In genomic region chr3:46917257-46917656, GRCh38 we compare ENCODE assay signal across 19 cellular contexts. TPM values are rescaled to one million over a fixed set of nuclear protein-coding genes. Genes with fewer than 3 reads are reported as not detected.
DNase-seq lines count a peak whose midpoint lies in the region; FAIRE-seq and TF ChIP-seq lines count a peak whose summit lies in the region.
"Had no signal": no experiment of that assay in that cellular context is flagged by ENCODE, and none has a peak within 500 bp of the region (broad histone marks: within the 10 kb centered on the region; RNA-seq: fewer than 3 reads in every experiment).

No MANE protein-coding gene starts in this region.

- intact Hi-C loops in activated T-helper 1 cell treated with anti-CD3 and anti-CD28 coated beads, Interleukin-12 subunit alpha, Interleukin-12 subunit beta, Interleukin-2, Interleukin-4 antibody, amounts not matched to agents 30 ng/mL and 10 ng/mL and 1 ng/mL, durations not matched to agents 14 hours and 24 hours and 36 hours (cut with micrococcal nuclease) = no loop called here

- TF ChIP-seq POLR2A in GM12891 (IDR thresholded peaks at IDR 0.05; ENCODE audit: low read depth, low read length) = peak; percentile 32; the same call in 1 of the 2 replicates

- H3K4me1 ChIP-seq in endodermal cell (ENCODE audit: control insufficient read depth, insufficient read depth, low read length) = no peaks in the 10 kb centered on the region
- H3K4me1 ChIP-seq: HAP-1 had no signal

- H3K4me3 ChIP-seq in endodermal cell (ENCODE audit: low read length) = no peak overlapping the region
- H3K4me3 ChIP-seq: HAP-1 had no signal

- TF ChIP-seq CTCF in endodermal cell (conservative IDR thresholded peaks at IDR 0.05) = no peak

- H3K9me3 Mint-ChIP-seq in activated T-cell treated with anti-CD3 and anti-CD28 coated beads, Interleukin-2, amount 50 U/mL, for 24 hours = no peaks in the 10 kb centered on the region
- peaks cover 5% of the 10 kb centered on the region for H3K9me3 Mint-ChIP-seq in activated T-helper 1 cell treated with anti-CD3 and anti-CD28 coated beads, Interleukin-12 subunit alpha, Interleukin-12 subunit beta, Interleukin-2, Interleukin-4 antibody, amounts not matched to agents 30 ng/mL and 10 ng/mL and 1 ng/mL, durations not matched to agents 14 hours and 24 hours and 36 hours
- H3K9me3 Mint-ChIP-seq in endodermal cell = peaks cover 18% of the 10 kb centered on the region

- no peak for DNase-seq in activated T-cell treated with anti-CD3 and anti-CD28 coated beads, Interleukin-2, amount 50 U/mL, for 24 hours
- no peak for DNase-seq in activated T-cell treated with anti-CD3 and anti-CD28 coated beads for 4 hours
- DNase-seq in GM12891 (ENCODE audit: insufficient read length, low spot score) = no peak
- DNase-seq in activated T-helper 1 cell treated with anti-CD3 and anti-CD28 coated beads, Interleukin-12 subunit alpha, Interleukin-12 subunit beta, Interleukin-2, Interleukin-4 antibody, amounts not matched to agents 30 ng/mL and 10 ng/mL and 1 ng/mL, durations not matched to agents 14 hours and 24 hours and 36 hours (ENCODE audit: low spot score) = no peak
- peak; percentile 20 for DNase-seq in mesenteric fat pad (ENCODE audit: low spot score)
- no peak for DNase-seq in endodermal cell
- DNase-seq in NCI-H524 (lab: John Stamatoyannopoulos, UW) = no peak
- DNase-seq in stimulated activated CD8-positive, alpha-beta memory T cell treated with anti-CD3 and anti-CD28 coated beads, Interleukin-4, amount 100 ng/mL, for 48 hours = no peak
- DNase-seq: AML-193, DMS79 treated with DMSO at 0.1 percent for 48 hours, NCI-H1417 treated with DMSO at 0.1 percent for 48 hours, NCI-H1930, NCI-H345, NCI-H526 had no signal

- 94 to 100% methylated on average over 1 to 3 of the region's 3 CpGs for WGBS in endodermal cell (ENCODE audit: insufficient coverage in 1 of 2, insufficient read length in 1 of 2), 2 experiments

- H3K27ac ChIP-seq in endodermal cell (ENCODE audit: low read depth, low read length) = no peak overlapping the region
- H3K27ac ChIP-seq: 22Rv1, C4-2B had no signal

- no peak for FAIRE-seq in GM12891 (lab: Jason Lieb, UNC)

- no peak overlapping the region for H3K9ac ChIP-seq in endodermal cell (ENCODE audit: extremely low read depth, low read length, poor library complexity, severe bottlenecking)

- H3K27me3 Mint-ChIP-seq in activated T-cell treated with anti-CD3 and anti-CD28 coated beads, Interleukin-2, amount 50 U/mL, for 24 hours = no peaks in the 10 kb centered on the region
- no peaks in the 10 kb centered on the region for H3K27me3 Mint-ChIP-seq in activated T-helper 1 cell treated with anti-CD3 and anti-CD28 coated beads, Interleukin-12 subunit alpha, Interleukin-12 subunit beta, Interleukin-2, Interleukin-4 antibody, amounts not matched to agents 30 ng/mL and 10 ng/mL and 1 ng/mL, durations not matched to agents 14 hours and 24 hours and 36 hours (ENCODE audit: insufficient read depth)
- no peaks in the 10 kb centered on the region for H3K27me3 Mint-ChIP-seq in endodermal cell (ENCODE audit: insufficient read depth)

- H3K4me3 Mint-ChIP-seq in activated T-cell treated with anti-CD3 and anti-CD28 coated beads, Interleukin-2, amount 50 U/mL, for 24 hours = no peak overlapping the region
- no peak overlapping the region for H3K4me3 Mint-ChIP-seq in activated T-helper 1 cell treated with anti-CD3 and anti-CD28 coated beads, Interleukin-12 subunit alpha, Interleukin-12 subunit beta, Interleukin-2, Interleukin-4 antibody, amounts not matched to agents 30 ng/mL and 10 ng/mL and 1 ng/mL, durations not matched to agents 14 hours and 24 hours and 36 hours
- no peak overlapping the region for H3K4me3 Mint-ChIP-seq in endodermal cell

- H3K9me3 ChIP-seq in endodermal cell (ENCODE audit: control insufficient read depth, low read length) = peaks cover 23% of the 10 kb centered on the region
- H3K9me3 ChIP-seq: HAP-1 had no signal

- peaks cover 30% of the 10 kb centered on the region for H3K4me1 Mint-ChIP-seq in activated T-cell treated with anti-CD3 and anti-CD28 coated beads, Interleukin-2, amount 50 U/mL, for 24 hours (ENCODE audit: low read depth)
- H3K4me1 Mint-ChIP-seq in activated T-helper 1 cell treated with anti-CD3 and anti-CD28 coated beads, Interleukin-12 subunit alpha, Interleukin-12 subunit beta, Interleukin-2, Interleukin-4 antibody, amounts not matched to agents 30 ng/mL and 10 ng/mL and 1 ng/mL, durations not matched to agents 14 hours and 24 hours and 36 hours (ENCODE audit: low read depth) = peaks cover 42% of the 10 kb centered on the region
- H3K4me1 Mint-ChIP-seq in endodermal cell = no peaks in the 10 kb centered on the region

- H3K36me3 Mint-ChIP-seq in activated T-cell treated with anti-CD3 and anti-CD28 coated beads, Interleukin-2, amount 50 U/mL, for 24 hours (ENCODE audit: low read depth) = peaks cover 88% of the 10 kb centered on the region
- H3K36me3 Mint-ChIP-seq in activated T-helper 1 cell treated with anti-CD3 and anti-CD28 coated beads, Interleukin-12 subunit alpha, Interleukin-12 subunit beta, Interleukin-2, Interleukin-4 antibody, amounts not matched to agents 30 ng/mL and 10 ng/mL and 1 ng/mL, durations not matched to agents 14 hours and 24 hours and 36 hours (ENCODE audit: low read depth) = peaks cover 48% of the 10 kb centered on the region
- peaks cover 55% of the 10 kb centered on the region for H3K36me3 Mint-ChIP-seq in endodermal cell (ENCODE audit: low read depth)

- H3K27ac Mint-ChIP-seq in activated T-cell treated with anti-CD3 and anti-CD28 coated beads, Interleukin-2, amount 50 U/mL, for 24 hours = peak overlapping the region; percentile 27
- H3K27ac Mint-ChIP-seq in activated T-helper 1 cell treated with anti-CD3 and anti-CD28 coated beads, Interleukin-12 subunit alpha, Interleukin-12 subunit beta, Interleukin-2, Interleukin-4 antibody, amounts not matched to agents 30 ng/mL and 10 ng/mL and 1 ng/mL, durations not matched to agents 14 hours and 24 hours and 36 hours = peak overlapping the region; percentile 30
- H3K27ac Mint-ChIP-seq in endodermal cell = no peak overlapping the region

- peaks cover 66% of the 10 kb centered on the region for H3K36me3 ChIP-seq in endodermal cell (ENCODE audit: control insufficient read depth, insufficient read depth, low read length)

- no peaks in the 10 kb centered on the region for H3K27me3 ChIP-seq in endodermal cell (ENCODE audit: control insufficient read depth, insufficient read depth, low read length, poor library complexity, severe bottlenecking)

TF ChIP-seq in GM12891, 5 proteins besides CTCF, POLR2A, EP300 and RAD21:
- TF ChIP-seq POLR2AphosphoS5 (IDR thresholded peaks at IDR 0.05; ENCODE audit: low read depth, low read length) (no peak; the same call in 1 of the 2 replicates), SPI1 (IDR thresholded peaks at IDR 0.05; ENCODE audit: low read depth, low read length) (no peak), TAF1 (IDR thresholded peaks at IDR 0.05; ENCODE audit: low read depth, low read length) (no peak), POU2F2 (IDR thresholded peaks at IDR 0.05; ENCODE audit: low read depth, low read length) (no peak; the same call in 1 of the 2 replicates), PAX5 (IDR thresholded peaks at IDR 0.05; ENCODE audit: insufficient read depth, low read length, severe bottlenecking) (no peak)
TF ChIP-seq in GM12891: peak in this region for 0.

RNA-seq across cellular contexts. Expression of gene PTH1R, which starts 39.7 kb away (rescaled TPM):
- 0.06 TPM for polyA plus RNA-seq in GM12891 (2012; ENCODE audit: low read depth, missing spikeins)
- total RNA-seq in activated T-helper 1 cell treated with anti-CD3 and anti-CD28 coated beads, Interleukin-12 subunit alpha, Interleukin-12 subunit beta, Interleukin-2, Interleukin-4 antibody, amounts not matched to agents 30 ng/mL and 10 ng/mL and 1 ng/mL, durations not matched to agents 14 hours and 24 hours and 36 hours = not detected in 2 replicates
- total RNA-seq in mesenteric fat pad (16.3 TPM), endodermal cell (1 to 10 TPM in 1 of 2 donors, under 1 TPM in 1; 0.69 to 4.8 TPM)
- polyA plus RNA-seq in endodermal cell (2013, experiment 1 of 2) = 5.2 TPM
- polyA plus RNA-seq in endodermal cell (2013, experiment 2 of 2) = 4.3 TPM
- total RNA-seq: MCF 10A, SK-MEL-5 had no signal

RNA-seq across cellular contexts. Expression of gene MYL3, which starts 54.0 kb away (rescaled TPM):
- polyA plus RNA-seq in GM12891 (2012; ENCODE audit: low read depth, missing spikeins) = 0.18 TPM
- total RNA-seq in activated T-helper 1 cell treated with anti-CD3 and anti-CD28 coated beads, Interleukin-12 subunit alpha, Interleukin-12 subunit beta, Interleukin-2, Interleukin-4 antibody, amounts not matched to agents 30 ng/mL and 10 ng/mL and 1 ng/mL, durations not matched to agents 14 hours and 24 hours and 36 hours = not detected in 2 replicates
- total RNA-seq in mesenteric fat pad (2.6 TPM), endodermal cell (1 to 10 TPM; 1.6 to 2.3 TPM)
- 1.4 TPM for polyA plus RNA-seq in endodermal cell (2013, experiment 1 of 2)
- 0.70 TPM for polyA plus RNA-seq in endodermal cell (2013, experiment 2 of 2)
- total RNA-seq: MCF 10A, SK-MEL-5 had no signal

RNA-seq across cellular contexts. Expression of gene CCDC12, which starts 59.3 kb away (rescaled TPM):
- 55.8 TPM for polyA plus RNA-seq in GM12891 (2012; ENCODE audit: low read depth, missing spikeins)
- 68.7 and 69.1 TPM in 2 replicates for total RNA-seq in activated T-helper 1 cell treated with anti-CD3 and anti-CD28 coated beads, Interleukin-12 subunit alpha, Interleukin-12 subunit beta, Interleukin-2, Interleukin-4 antibody, amounts not matched to agents 30 ng/mL and 10 ng/mL and 1 ng/mL, durations not matched to agents 14 hours and 24 hours and 36 hours
- total RNA-seq in mesenteric fat pad (33.1 TPM), endodermal cell (10 to 100 TPM; 46.7 to 47.8 TPM)
- polyA plus RNA-seq in endodermal cell (2013, experiment 1 of 2) = 44.4 TPM
- 41.1 TPM for polyA plus RNA-seq in endodermal cell (2013, experiment 2 of 2)
